16 cellular contexts compared by ENCODE assay signal in the genomic region with DNA sequence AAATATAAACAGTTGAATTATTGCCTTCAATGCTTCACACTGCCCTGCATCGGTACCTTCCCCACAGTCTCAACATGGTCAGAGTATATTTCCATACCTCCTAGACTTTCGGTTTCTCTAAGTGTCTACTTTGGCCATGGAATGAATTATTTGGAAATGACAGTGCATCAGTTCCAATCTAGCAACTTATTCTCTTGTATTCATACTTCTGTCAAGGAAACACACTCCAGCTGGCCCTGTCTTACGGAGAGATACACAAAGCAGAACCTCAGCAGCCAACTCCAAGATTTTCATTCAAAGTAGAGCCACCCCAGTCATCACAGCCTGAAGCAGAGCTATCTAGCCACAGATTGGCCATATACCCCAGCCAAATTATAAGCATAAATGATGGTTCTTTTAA.
DNase-seq lines count a peak whose midpoint lies in the region; ATAC-seq, FAIRE-seq and TF ChIP-seq lines count a peak whose summit lies in the region.
"Had no signal": no experiment of that assay in that cellular context is flagged by ENCODE, and none has a peak within 500 bp of the region (broad histone marks: within the 10 kb centered on the region; RNA-seq: fewer than 3 reads in every experiment).

No MANE protein-coding gene starts in this region.

- H3K9me3 ChIP-seq in ovary, result no peaks in the 10 kb centered on the region
- no peaks in the 10 kb centered on the region for H3K9me3 ChIP-seq in thoracic aorta
- no peaks in the 10 kb centered on the region for H3K9me3 ChIP-seq in small intestine (ENCODE audit: control insufficient read depth, low read depth)

- no peak for FAIRE-seq in small intestine (lab: Jason Lieb, UNC)
- FAIRE-seq: A204.1, GM12878, GM18507 had no signal

- peak overlapping the region; percentile 35 for H3K27ac ChIP-seq in VCaP
- no peak overlapping the region for H3K27ac ChIP-seq in ovary
- no peak overlapping the region for H3K27ac ChIP-seq in thoracic aorta
- H3K27ac ChIP-seq in small intestine (ENCODE audit: low read depth in 1 of 2, low read length in 1 of 2), result no peak overlapping the region
- H3K27ac ChIP-seq: HL-60 had no signal

- no peak for TF ChIP-seq EP300 in ovary (IDR thresholded peaks at IDR 0.05)

- ATAC-seq in thoracic aorta (ENCODE audit: insufficient number of reproducible peaks, low FRiP score, low read depth) (peak; percentile 20), HG02623 (IDR thresholded peaks at IDR 0.05; ENCODE audit: unreplicated experiment) (no peak)
- ATAC-seq: GM12878 had no signal

- TF ChIP-seq CTCF in VCaP (conservative IDR thresholded peaks at IDR 0.05) (no peak), fibroblast of villous mesenchyme (IDR thresholded peaks at IDR 0.05; ENCODE audit: insufficient read depth, low read depth, low read length) (no peak), ovary (IDR thresholded peaks at IDR 0.05) (no peak), thoracic aorta (IDR thresholded peaks at IDR 0.05) (no peak)

- H3K36me3 ChIP-seq in ovary (no peaks in the 10 kb centered on the region), thoracic aorta (no peaks in the 10 kb centered on the region), small intestine (ENCODE audit: control insufficient read depth in 2 of 2, insufficient read depth in 2 of 2, low read length in 2 of 2) (no peaks in the 10 kb centered on the region)

- intact Hi-C loops in ovary (cut with DNase I), result no loop called here

- H3K4me3 ChIP-seq in fibroblast of villous mesenchyme (ENCODE audit: low read depth, low read length) (no peak overlapping the region), ovary (peak overlapping the region; percentile 8), thoracic aorta (no peak overlapping the region), small intestine (ENCODE audit: low read depth in 1 of 2, low read length in 2 of 2) (no peak overlapping the region)
- H3K4me3 ChIP-seq: GM12878 had no signal

- H3K4me1 ChIP-seq in ovary (ENCODE audit: insufficient read depth) (no peaks in the 10 kb centered on the region), thoracic aorta (ENCODE audit: control insufficient read depth in 1 of 2, low read depth in 2 of 2) (no peaks in the 10 kb centered on the region), small intestine (ENCODE audit: control insufficient read depth in 2 of 2, insufficient read depth in 1 of 2, low read depth in 1 of 2, low read length in 1 of 2) (no peaks in the 10 kb centered on the region)

- WGBS in ovary, 3 donors, result 32 to 61% (median 46%) methylated on average over 3 of the region's 3 CpGs
- 53 to 82% (median 67%) methylated on average over 3 of the region's 3 CpGs for WGBS in small intestine, 3 donors

- H3K27me3 ChIP-seq in ovary (no peaks in the 10 kb centered on the region), thoracic aorta (replicated peaks; ENCODE audit: insufficient read depth) (no peaks in the 10 kb centered on the region), small intestine (ENCODE audit: control insufficient read depth in 2 of 2, insufficient read depth in 2 of 2, low read length in 2 of 2) (no peaks in the 10 kb centered on the region)

- DNase-seq in fibroblast of villous mesenchyme (ENCODE audit: low read depth), result peak; percentile 3
- no peak for DNase-seq in ovary
- no peak for DNase-seq in thoracic aorta (ENCODE audit: low spot score)
- DNase-seq in small intestine, result no peak
- no peak for DNase-seq in kidney tubule cell (ENCODE audit: low spot score)
- DNase-seq: C1 segment of cervical spinal cord; Calu3; CD4-positive, alpha-beta T cell; DMS 273 treated with DMSO at 0.1 percent for 48 hours; HCEC 1CT had no signal

- TF ChIP-seq POLR2A in ovary (IDR thresholded peaks at IDR 0.05), result no peak
